24 cellular contexts compared by ENCODE assay signal in genomic region chr12:104510873-104511243, GRCh38. TPM values are rescaled to one million over a fixed set of nuclear protein-coding genes. Genes with fewer than 3 reads are reported as not detected.
DNase-seq lines count a peak whose midpoint lies in the region; ATAC-seq and TF ChIP-seq lines count a peak whose summit lies in the region.
"Had no signal": no experiment of that assay in that cellular context is flagged by ENCODE, and none has a peak within 500 bp of the region (broad histone marks: within the 10 kb centered on the region; RNA-seq: fewer than 3 reads in every experiment).

No MANE protein-coding gene starts in this region.

- POLR2A ChIA-PET in activated CD4-positive, alpha-beta memory T cell treated with anti-CD3 and anti-CD28 coated beads, Interleukin-2, amount 10 ng/mL, durations not matched to agents 7 days and 5 days (lab: Charles Lee): interaction anchor here (1.1 to 2.6 kb wide), 3 partner anchors 16 to 53 kb away, joined by 3 to 8 read pairs (median 6); no protein-coding TSS in a partner anchor
- POLR2A ChIA-PET in activated CD4-positive, alpha-beta memory T cell treated with anti-CD3 and anti-CD28 coated beads for 36 hours (lab: Charles Lee): no interaction called here
- POLR2A ChIA-PET in CD4-positive, alpha-beta memory T cell (lab: Charles Lee; ENCODE audit: partially characterized antibody): interaction anchor here (1.6 kb wide), 1 partner anchor 53 kb away, joined by 4 read pairs; no protein-coding TSS in a partner anchor

- no peaks in the 10 kb centered on the region for H3K9me3 Mint-ChIP-seq in activated CD4-positive, alpha-beta memory T cell treated with anti-CD3 and anti-CD28 coated beads, Interleukin-2, amount 10 ng/mL, durations not matched to agents 7 days and 5 days
- H3K9me3 Mint-ChIP-seq in activated CD4-positive, alpha-beta memory T cell treated with anti-CD3 and anti-CD28 coated beads for 36 hours: peaks cover 9% of the 10 kb centered on the region
- peaks cover 0 to 3% (median 0%) of the 10 kb centered on the region in 8 donors for H3K9me3 Mint-ChIP-seq in CD4-positive, alpha-beta memory T cell
- H3K9me3 Mint-ChIP-seq in activated T-helper 1 cell treated with anti-CD3 and anti-CD28 coated beads, Interleukin-12 subunit alpha, Interleukin-12 subunit beta, Interleukin-2, Interleukin-4 antibody, amounts not matched to agents 30 ng/mL and 10 ng/mL and 1 ng/mL, durations not matched to agents 14 hours and 24 hours and 36 hours: peaks cover 7% of the 10 kb centered on the region
- H3K9me3 Mint-ChIP-seq in natural killer cell: no peaks in the 10 kb centered on the region

- H3K27me3 Mint-ChIP-seq in activated CD4-positive, alpha-beta memory T cell treated with anti-CD3 and anti-CD28 coated beads, Interleukin-2, amount 10 ng/mL, durations not matched to agents 7 days and 5 days: no peaks in the 10 kb centered on the region
- H3K27me3 Mint-ChIP-seq in activated CD4-positive, alpha-beta memory T cell treated with anti-CD3 and anti-CD28 coated beads for 36 hours: no peaks in the 10 kb centered on the region
- no peaks in the 10 kb centered on the region for H3K27me3 Mint-ChIP-seq in CD4-positive, alpha-beta memory T cell
- H3K27me3 Mint-ChIP-seq in activated T-helper 1 cell treated with anti-CD3 and anti-CD28 coated beads, Interleukin-12 subunit alpha, Interleukin-12 subunit beta, Interleukin-2, Interleukin-4 antibody, amounts not matched to agents 30 ng/mL and 10 ng/mL and 1 ng/mL, durations not matched to agents 14 hours and 24 hours and 36 hours (ENCODE audit: insufficient read depth): no peaks in the 10 kb centered on the region
- no peaks in the 10 kb centered on the region for H3K27me3 Mint-ChIP-seq in natural killer cell (ENCODE audit: low read depth in 2 of 2)
- H3K27me3 Mint-ChIP-seq: naive thymus-derived CD8-positive, alpha-beta T cell had no signal

- H3K36me3 ChIP-seq in CD4-positive, alpha-beta memory T cell (ENCODE audit: insufficient read depth, low read length): no peaks in the 10 kb centered on the region
- no peaks in the 10 kb centered on the region for H3K36me3 ChIP-seq in aorta (ENCODE audit: control insufficient read depth in 1 of 2, insufficient read depth in 2 of 2, low read length in 1 of 2)
- H3K36me3 ChIP-seq: MG63, ovary, Peyer's patch, transverse colon had no signal

- no peaks in the 10 kb centered on the region for H3K27me3 ChIP-seq in CD4-positive, alpha-beta memory T cell (ENCODE audit: insufficient read depth, low read length)
- H3K27me3 ChIP-seq in aorta (ENCODE audit: control insufficient read depth in 1 of 2, insufficient read depth in 2 of 2, low read length in 1 of 2): no peaks in the 10 kb centered on the region
- H3K27me3 ChIP-seq: body of pancreas, MG63, ovary, Peyer's patch, transverse colon had no signal

- H3K27ac Mint-ChIP-seq in activated CD4-positive, alpha-beta memory T cell treated with anti-CD3 and anti-CD28 coated beads, Interleukin-2, amount 10 ng/mL, durations not matched to agents 7 days and 5 days: peak overlapping the region; percentile 27
- no peak overlapping the region for H3K27ac Mint-ChIP-seq in activated CD4-positive, alpha-beta memory T cell treated with anti-CD3 and anti-CD28 coated beads for 36 hours
- H3K27ac Mint-ChIP-seq in CD4-positive, alpha-beta memory T cell: peak overlapping the region in 5 of 7 donors; percentile 6 to 82 (median 14)
- peak overlapping the region; percentile 40 for H3K27ac Mint-ChIP-seq in activated T-helper 1 cell treated with anti-CD3 and anti-CD28 coated beads, Interleukin-12 subunit alpha, Interleukin-12 subunit beta, Interleukin-2, Interleukin-4 antibody, amounts not matched to agents 30 ng/mL and 10 ng/mL and 1 ng/mL, durations not matched to agents 14 hours and 24 hours and 36 hours
- peak overlapping the region; percentile 32 to 82 for H3K27ac Mint-ChIP-seq in natural killer cell
- H3K27ac Mint-ChIP-seq: activated T-helper 2 cell treated with anti-CD3 and anti-CD28 coated beads, Interferon-gamma antibody, Interleukin-2, Interleukin-4, amounts not matched to agents 10 μg/mL and 5 μg/mL and 100 μg/mL, durations not matched to agents 14 hours and 24 hours and 36 hours had no signal

- H3K4me1 Mint-ChIP-seq in activated CD4-positive, alpha-beta memory T cell treated with anti-CD3 and anti-CD28 coated beads, Interleukin-2, amount 10 ng/mL, durations not matched to agents 7 days and 5 days: peaks cover 61% of the 10 kb centered on the region
- peaks cover 71% of the 10 kb centered on the region for H3K4me1 Mint-ChIP-seq in activated CD4-positive, alpha-beta memory T cell treated with anti-CD3 and anti-CD28 coated beads for 36 hours (ENCODE audit: low read depth)
- peaks cover 60 to 90% (median 76%) of the 10 kb centered on the region in 4 donors for H3K4me1 Mint-ChIP-seq in CD4-positive, alpha-beta memory T cell
- H3K4me1 Mint-ChIP-seq in activated T-helper 1 cell treated with anti-CD3 and anti-CD28 coated beads, Interleukin-12 subunit alpha, Interleukin-12 subunit beta, Interleukin-2, Interleukin-4 antibody, amounts not matched to agents 30 ng/mL and 10 ng/mL and 1 ng/mL, durations not matched to agents 14 hours and 24 hours and 36 hours (ENCODE audit: low read depth): peaks cover 72% of the 10 kb centered on the region
- peaks cover 90 to 91% of the 10 kb centered on the region in 2 donors for H3K4me1 Mint-ChIP-seq in natural killer cell

- intact Hi-C loops in activated CD4-positive, alpha-beta memory T cell treated with anti-CD3 and anti-CD28 coated beads for 36 hours (cut with micrococcal nuclease): no loop called here
- intact Hi-C loops in CD4-positive, alpha-beta memory T cell (cut with micrococcal nuclease): loop anchor here (2.0 kb wide), 1 partner anchor 16 kb away; no protein-coding TSS in a partner anchor
- intact Hi-C loops in activated T-helper 1 cell treated with anti-CD3 and anti-CD28 coated beads, Interleukin-12 subunit alpha, Interleukin-12 subunit beta, Interleukin-2, Interleukin-4 antibody, amounts not matched to agents 30 ng/mL and 10 ng/mL and 1 ng/mL, durations not matched to agents 14 hours and 24 hours and 36 hours (cut with micrococcal nuclease): no loop called here
- intact Hi-C loops in natural killer cell (cut with micrococcal nuclease): no loop called here
- intact Hi-C loops in aorta (cut with DNase I): no loop called here

- peaks cover 66% of the 10 kb centered on the region for H3K4me1 ChIP-seq in CD4-positive, alpha-beta memory T cell (ENCODE audit: insufficient read depth, low read length)
- H3K4me1 ChIP-seq in aorta (ENCODE audit: control insufficient read depth in 1 of 2, insufficient read depth in 2 of 2, low read length in 2 of 2): peaks cover 3 to 8% of the 10 kb centered on the region in 2 donors

- CTCF ChIA-PET in activated CD4-positive, alpha-beta memory T cell treated with anti-CD3 and anti-CD28 coated beads, Interleukin-2, amount 10 ng/mL, durations not matched to agents 7 days and 5 days (lab: Charles Lee): interaction anchor here (0.8 to 2.0 kb wide), 2 partner anchors 33 to 448 kb away, joined by 4 to 5 read pairs; no protein-coding TSS in a partner anchor
- CTCF ChIA-PET in activated CD4-positive, alpha-beta memory T cell treated with anti-CD3 and anti-CD28 coated beads for 36 hours (lab: Charles Lee): no interaction called here
- CTCF ChIA-PET in CD4-positive, alpha-beta memory T cell (lab: Charles Lee; ENCODE audit: partially characterized antibody): no interaction called here

- DNase-seq in activated CD4-positive, alpha-beta memory T cell treated with anti-CD3 and anti-CD28 coated beads, Interleukin-2, amount 10 ng/mL, durations not matched to agents 7 days and 5 days: no peak
- DNase-seq in activated CD4-positive, alpha-beta memory T cell treated with anti-CD3 and anti-CD28 coated beads for 36 hours: no peak
- DNase-seq in CD4-positive, alpha-beta memory T cell: no peak
- no peak for DNase-seq in activated T-helper 1 cell treated with anti-CD3 and anti-CD28 coated beads, Interleukin-12 subunit alpha, Interleukin-12 subunit beta, Interleukin-2, Interleukin-4 antibody, amounts not matched to agents 30 ng/mL and 10 ng/mL and 1 ng/mL, durations not matched to agents 14 hours and 24 hours and 36 hours (ENCODE audit: low spot score)
- DNase-seq in natural killer cell (no peak), GOT3 (lab: John Stamatoyannopoulos, UW) (no peak), aorta (no peak)
- DNase-seq: body of pancreas; DND-41; glutamatergic neuron; MG63; midbrain; naive thymus-derived CD8-positive, alpha-beta T cell; NCI-H1417; NCI-H2029 treated with DMSO at 0.1 percent for 48 hours; NCI-H226; ovary; Peyer's patch; SIG-M5; small intestine; stimulated activated CD8-positive, alpha-beta memory T cell treated with anti-CD3 and anti-CD28 coated beads, Interleukin-4, amount 100 ng/mL, for 48 hours; transverse colon had no signal

- no peak overlapping the region for H3K4me3 ChIP-seq in CD4-positive, alpha-beta memory T cell (ENCODE audit: low read length in 2 of 2)
- no peak overlapping the region for H3K4me3 ChIP-seq in aorta (ENCODE audit: low read length in 2 of 2)
- H3K4me3 ChIP-seq: body of pancreas, MG63, ovary, Peyer's patch, transverse colon had no signal

- no peak overlapping the region for H3K27ac ChIP-seq in CD4-positive, alpha-beta memory T cell (ENCODE audit: low read depth, low read length)
- H3K27ac ChIP-seq in aorta (ENCODE audit: low read depth in 1 of 2, low read length in 2 of 2): no peak overlapping the region
- H3K27ac ChIP-seq: body of pancreas, ovary, Peyer's patch, transverse colon had no signal

- peaks cover 77% of the 10 kb centered on the region for H3K36me3 Mint-ChIP-seq in activated CD4-positive, alpha-beta memory T cell treated with anti-CD3 and anti-CD28 coated beads, Interleukin-2, amount 10 ng/mL, durations not matched to agents 7 days and 5 days (ENCODE audit: low read depth)
- peaks cover 8% of the 10 kb centered on the region for H3K36me3 Mint-ChIP-seq in activated CD4-positive, alpha-beta memory T cell treated with anti-CD3 and anti-CD28 coated beads for 36 hours
- H3K36me3 Mint-ChIP-seq in CD4-positive, alpha-beta memory T cell: peaks cover 6 to 24% of the 10 kb centered on the region in 2 donors
- peaks cover 44% of the 10 kb centered on the region for H3K36me3 Mint-ChIP-seq in activated T-helper 1 cell treated with anti-CD3 and anti-CD28 coated beads, Interleukin-12 subunit alpha, Interleukin-12 subunit beta, Interleukin-2, Interleukin-4 antibody, amounts not matched to agents 30 ng/mL and 10 ng/mL and 1 ng/mL, durations not matched to agents 14 hours and 24 hours and 36 hours (ENCODE audit: low read depth)
- no peaks in the 10 kb centered on the region for H3K36me3 Mint-ChIP-seq in natural killer cell

- no peaks in the 10 kb centered on the region for H3K9me3 ChIP-seq in CD4-positive, alpha-beta memory T cell (ENCODE audit: control insufficient read depth in 1 of 2, low read length in 2 of 2)
- no peaks in the 10 kb centered on the region for H3K9me3 ChIP-seq in aorta (ENCODE audit: control insufficient read depth, low read length)
- H3K9me3 ChIP-seq: body of pancreas, MG63, ovary, Peyer's patch, transverse colon had no signal

- TF ChIP-seq CTCF in natural killer cell (IDR thresholded peaks at IDR 0.05): no peak

- ATAC-seq in natural killer cell: no peak
- ATAC-seq in HG03521 (IDR thresholded peaks at IDR 0.05; ENCODE audit: unreplicated experiment): no peak
- no peak for ATAC-seq in aorta (ENCODE audit: low FRiP score)
- ATAC-seq: body of pancreas; naive thymus-derived CD8-positive, alpha-beta T cell had no signal

- H3K4me3 Mint-ChIP-seq in activated CD4-positive, alpha-beta memory T cell treated with anti-CD3 and anti-CD28 coated beads, Interleukin-2, amount 10 ng/mL, durations not matched to agents 7 days and 5 days: no peak overlapping the region
- H3K4me3 Mint-ChIP-seq in activated CD4-positive, alpha-beta memory T cell treated with anti-CD3 and anti-CD28 coated beads for 36 hours: no peak overlapping the region
- peak overlapping the region in 4 of 8 donors; percentile 4 to 49 (median 42) for H3K4me3 Mint-ChIP-seq in CD4-positive, alpha-beta memory T cell
- H3K4me3 Mint-ChIP-seq in activated T-helper 1 cell treated with anti-CD3 and anti-CD28 coated beads, Interleukin-12 subunit alpha, Interleukin-12 subunit beta, Interleukin-2, Interleukin-4 antibody, amounts not matched to agents 30 ng/mL and 10 ng/mL and 1 ng/mL, durations not matched to agents 14 hours and 24 hours and 36 hours: peak overlapping the region; percentile 47
- peak overlapping the region; percentile 21 for H3K4me3 Mint-ChIP-seq in natural killer cell

RNA-seq across cellular contexts. Expression of gene CHST11, which starts 54.1 kb away (rescaled TPM):
- 100 to 1,000 TPM; 124 to 125 TPM for total RNA-seq in activated CD4-positive, alpha-beta memory T cell treated with anti-CD3 and anti-CD28 coated beads, Interleukin-2, amount 10 ng/mL, durations not matched to agents 7 days and 5 days
- 10 to 100 TPM; 58.3 to 59.0 TPM for total RNA-seq in activated CD4-positive, alpha-beta memory T cell treated with anti-CD3 and anti-CD28 coated beads for 36 hours
- total RNA-seq in CD4-positive, alpha-beta memory T cell: 10 to 100 TPM; 55.1 to 55.8 TPM
- 10 to 100 TPM; 63.8 to 64.6 TPM for polyA plus RNA-seq in CD4-positive, alpha-beta memory T cell
- 69.8 and 70.7 TPM in 2 replicates for total RNA-seq in activated T-helper 1 cell treated with anti-CD3 and anti-CD28 coated beads, Interleukin-12 subunit alpha, Interleukin-12 subunit beta, Interleukin-2, Interleukin-4 antibody, amounts not matched to agents 30 ng/mL and 10 ng/mL and 1 ng/mL, durations not matched to agents 14 hours and 24 hours and 36 hours
- 100 to 1,000 TPM in 1 of 3 donors, 10 to 100 TPM in 2; 85.3 to 118 (median 96.1) TPM for total RNA-seq in natural killer cell
- total RNA-seq in aorta: 10 to 100 TPM; 27.2 to 31.0 TPM
- polyA plus RNA-seq in aorta: 1 to 10 TPM; 2.1 to 4.2 TPM

Comparison
In these comparisons a context has a peak if more than half of its experiments do, and no peak if none do; other contexts are left out.
1. H3K4me3 Mint-ChIP-seq: peak in activated T-helper 1 cell treated with anti-CD3 and anti-CD28 coated beads, Interleukin-12 subunit alpha, Interleukin-12 subunit beta, Interleukin-2, Interleukin-4 antibody, amounts not matched to agents 30 ng/mL and 10 ng/mL and 1 ng/mL, durations not matched to agents 14 hours and 24 hours and 36 hours (single experiment) and natural killer cell (single experiment); none in activated CD4-positive, alpha-beta memory T cell treated with anti-CD3 and anti-CD28 coated beads, Interleukin-2, amount 10 ng/mL, durations not matched to agents 7 days and 5 days (single experiment) and activated CD4-positive, alpha-beta memory T cell treated with anti-CD3 and anti-CD28 coated beads for 36 hours (single experiment).